ENCODE assay signal across 8 cellular contexts in genomic region chr7:90403174-90404113, GRCh38.
DNase-seq lines count a peak whose midpoint lies in the region; ATAC-seq, FAIRE-seq and TF ChIP-seq lines count a peak whose summit lies in the region.

Gene CLDN12 (plus strand): TSS chr7:90403461. CDS start chr7:90412677, 9,216 bp downstream.

- peak within 1 kb of the TSS; percentile 96 for H2AFZ ChIP-seq in OCI-LY1 (ENCODE audit: low read length)

- H3F3A ChIP-seq in OCI-LY1 (ENCODE audit: insufficient read depth, low read length) = no peaks in the 10 kb centered on the region

- peak within 1 kb of the TSS; percentile 86 for H3K4me2 ChIP-seq in OCI-LY1 (ENCODE audit: low read length)

- H3K4me1 ChIP-seq in HUES6 (ENCODE audit: control insufficient read depth, insufficient read depth, low read length) = no peaks in the 10 kb centered on the region; the same call in 1 of the 2 replicates
- H3K4me1 ChIP-seq in OCI-LY1 (ENCODE audit: insufficient read depth, low read length, severe bottlenecking) = peaks cover 14% of the 10 kb centered on the region

- peak within 1 kb of the TSS; percentile 59; the same call in 1 of the 2 replicates for H3K27ac ChIP-seq in HUES6 (ENCODE audit: low read depth, low read length)
- H3K27ac ChIP-seq in OCI-LY1 (ENCODE audit: low read depth, low read length, poor library complexity, severe bottlenecking) = no peak within 1 kb of the TSS

- peak; percentile 95 for ATAC-seq in GM21447 (IDR thresholded peaks at IDR 0.05; ENCODE audit: unreplicated experiment)

- peak; percentile 63 for FAIRE-seq in D721Med (lab: Jason Lieb, UNC)

- H3K27me3 ChIP-seq in HUES6 (ENCODE audit: control insufficient read depth, insufficient read depth, low read length) (peaks cover 6% of the 10 kb centered on the region; the same call in 1 of the 2 replicates), OCI-LY1 (ENCODE audit: insufficient read depth, low read length) (no peaks in the 10 kb centered on the region)

- no peaks in the 10 kb centered on the region for H3K9me2 ChIP-seq in OCI-LY1 (ENCODE audit: low read depth, low read length)

- H3K4me3 ChIP-seq in HUES6 (ENCODE audit: low read depth, low read length) (peak within 1 kb of the TSS; percentile 89), OCI-LY1 (ENCODE audit: low read depth, low read length, poor library complexity, severe bottlenecking) (peak within 1 kb of the TSS; percentile 83), epithelial cell of esophagus (ENCODE audit: low read length) (peak within 1 kb of the TSS; percentile 92)

- peak within 1 kb of the TSS; percentile 76 for H3K9ac ChIP-seq in HUES6 (ENCODE audit: low read length)
- peak within 1 kb of the TSS; percentile 77 for H3K9ac ChIP-seq in OCI-LY1 (ENCODE audit: low read length)

- peaks cover 27% of the 10 kb centered on the region for H3K36me3 ChIP-seq in HUES6 (ENCODE audit: control insufficient read depth, insufficient read depth, low read length)
- H3K36me3 ChIP-seq in OCI-LY1 (ENCODE audit: insufficient read depth, low read length) = peaks cover 6% of the 10 kb centered on the region; the same call in 1 of the 2 replicates

- no peaks in the 10 kb centered on the region for H4K20me1 ChIP-seq in OCI-LY1 (ENCODE audit: insufficient read depth, low read length)

- H3K79me2 ChIP-seq in OCI-LY1 (ENCODE audit: insufficient read depth, low read length) = no peaks in the 10 kb centered on the region

- TF ChIP-seq CTCF in D721Med (IDR thresholded peaks at IDR 0.05; ENCODE audit: insufficient read depth, missing control alignments) (no peak), OCI-LY1 (IDR thresholded peaks at IDR 0.05; ENCODE audit: low read length) (no peak), epithelial cell of esophagus (IDR thresholded peaks at IDR 0.05; ENCODE audit: insufficient read depth, low read depth, low read length, missing control alignments) (peak; percentile 16)

- DNase-seq in D721Med (ENCODE audit: insufficient read length, low spot score) (peak; percentile 34), activated T-cell treated with anti-CD3 and anti-CD28 coated beads for 1 hour (ENCODE audit: low read depth) (peak; percentile 33), epithelial cell of esophagus (ENCODE audit: low read depth) (peak; percentile 96), middle frontal gyrus (ENCODE audit: extremely low spot score, low spot score) (peak; percentile 79)
- peak; percentile 50 to 62 for DNase-seq in stimulated activated CD8-positive, alpha-beta memory T cell treated with anti-CD3 and anti-CD28 coated beads, Interleukin-2, amount 100 ng/mL, for 48 hours (ENCODE audit: low read depth in 2 of 2)

- H3K9me3 ChIP-seq in HUES6 (ENCODE audit: control insufficient read depth, insufficient read depth, low read depth, low read length) = no peaks in the 10 kb centered on the region
- H3K9me3 ChIP-seq in OCI-LY1 (ENCODE audit: low read length) = no peaks in the 10 kb centered on the region; the same call in 1 of the 2 replicates

Comparison
In these comparisons a context has a peak if more than half of its experiments do, and no peak if none do; other contexts are left out.
1. DNase-seq: peak in every context shown above with its lines; median percentile 96 in epithelial cell of esophagus; 79 in middle frontal gyrus; 56 in stimulated activated CD8-positive, alpha-beta memory T cell treated with anti-CD3 and anti-CD28 coated beads, Interleukin-2, amount 100 ng/mL, for 48 hours; 34 in D721Med; 33 in activated T-cell treated with anti-CD3 and anti-CD28 coated beads for 1 hour.